ENCODE assay signal across 8 cellular contexts in the genomic region with DNA sequence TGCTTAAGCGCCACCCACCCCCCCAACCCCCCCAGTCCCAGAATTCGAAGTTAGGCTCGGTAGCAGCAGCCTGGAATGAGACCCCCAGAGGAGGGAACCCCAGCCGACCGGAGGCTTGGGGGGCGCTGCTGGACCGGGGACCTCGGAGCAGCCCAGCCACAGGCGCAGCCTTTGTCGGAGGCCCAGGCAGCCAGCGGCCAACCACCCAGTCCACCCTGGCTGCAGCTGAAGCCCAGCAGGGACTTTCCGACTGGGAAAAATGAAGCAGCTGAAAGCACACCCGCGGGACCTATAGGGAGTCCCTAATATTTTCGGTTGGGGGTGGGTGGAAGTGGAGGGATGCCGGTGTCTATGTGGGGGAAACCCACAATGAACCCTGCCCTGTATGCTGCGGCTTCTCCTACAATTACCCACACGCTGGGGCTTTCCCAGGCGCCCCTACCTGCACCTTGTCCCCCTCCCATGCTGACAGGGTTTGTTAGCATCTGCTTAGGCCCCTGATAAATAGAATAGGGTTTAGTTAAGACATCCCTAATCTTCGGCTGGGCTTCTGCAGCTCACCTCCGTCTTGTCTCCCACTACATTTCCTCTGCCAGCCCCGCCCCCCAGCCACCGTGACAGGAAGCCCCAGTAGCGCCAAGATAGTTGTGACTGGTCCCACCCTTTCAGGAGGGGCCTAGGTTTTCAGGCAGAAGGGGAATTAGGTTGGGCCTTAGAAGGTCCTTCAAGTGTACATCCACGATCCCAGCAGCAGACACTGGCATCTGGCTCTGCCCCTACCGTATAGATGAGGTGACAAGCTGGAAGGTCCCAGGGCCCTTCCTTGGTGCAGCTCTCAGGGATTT. TPM values are rescaled to one million over a fixed set of nuclear protein-coding genes. Genes with fewer than 3 reads are reported as not detected.
DNase-seq lines count a peak whose midpoint lies in the region; ATAC-seq and TF ChIP-seq lines count a peak whose summit lies in the region.

No MANE protein-coding gene starts in this region.

- peak overlapping the region; percentile 52 to 88 (median 63) for H3K4me3 ChIP-seq in esophagus squamous epithelium

- peak in 1 of 4 donors; percentile 13 for TF ChIP-seq POLR2A in esophagus squamous epithelium (IDR thresholded peaks at IDR 0.05)

- peak; percentile 79 for DNase-seq in COLO668 (lab: John Stamatoyannopoulos, UW; ENCODE audit: unreplicated experiment)
- DNase-seq in NOMO-1 treated with dmso at 0.1 percent for 144 hours (lab: John Stamatoyannopoulos, UW; ENCODE audit: unreplicated experiment) = peak; percentile 70
- DNase-seq in activated T-cell treated with anti-CD3 and anti-CD28 coated beads, Interleukin-2, amount 50 U/mL, for 24 hours = peak; percentile 83
- peak; percentile 23 for DNase-seq in esophagus squamous epithelium (lab: John Stamatoyannopoulos, UW)
- DNase-seq in natural killer cell = peak; percentile 75

- peaks cover 69% of the 10 kb centered on the region for H3K4me1 Mint-ChIP-seq in activated T-cell treated with anti-CD3 and anti-CD28 coated beads, Interleukin-2, amount 50 U/mL, for 24 hours (ENCODE audit: low read depth)
- H3K4me1 Mint-ChIP-seq in natural killer cell = peaks cover 52 to 69% of the 10 kb centered on the region in 2 donors
- peaks cover 77% of the 10 kb centered on the region for H3K4me1 Mint-ChIP-seq in stimulated activated naive CD8-positive, alpha-beta T cell treated with anti-CD3 and anti-CD28 coated beads, Interleukin-15, Interleukin-2, amounts not matched to agents 100 ng/mL and 50 ng/mL, for 24 hours (ENCODE audit: low read depth)

- peak overlapping the region; percentile 79 for H3K27ac Mint-ChIP-seq in activated T-cell treated with anti-CD3 and anti-CD28 coated beads, Interleukin-2, amount 50 U/mL, for 24 hours
- peak overlapping the region; percentile 93 to 98 for H3K27ac Mint-ChIP-seq in natural killer cell
- H3K27ac Mint-ChIP-seq in stimulated activated naive CD8-positive, alpha-beta T cell treated with anti-CD3 and anti-CD28 coated beads, Interleukin-15, Interleukin-2, amounts not matched to agents 100 ng/mL and 50 ng/mL, for 24 hours = peak overlapping the region; percentile 87

- peaks cover 2 to 23% (median 9%) of the 10 kb centered on the region in 3 donors for H3K36me3 ChIP-seq in esophagus squamous epithelium

- H3K27me3 Mint-ChIP-seq in activated T-cell treated with anti-CD3 and anti-CD28 coated beads, Interleukin-2, amount 50 U/mL, for 24 hours = no peaks in the 10 kb centered on the region
- H3K27me3 Mint-ChIP-seq in natural killer cell (ENCODE audit: low read depth in 2 of 2) = no peaks in the 10 kb centered on the region
- H3K27me3 Mint-ChIP-seq in stimulated activated naive CD8-positive, alpha-beta T cell treated with anti-CD3 and anti-CD28 coated beads, Interleukin-15, Interleukin-2, amounts not matched to agents 100 ng/mL and 50 ng/mL, for 24 hours = no peaks in the 10 kb centered on the region

- H3K9me3 ChIP-seq in esophagus squamous epithelium = no peaks in the 10 kb centered on the region

- intact Hi-C loops in esophagus squamous epithelium (cut with DNase I) (no loop called here), natural killer cell (cut with micrococcal nuclease) (loop anchor here (1.0 to 5.0 kb wide), 4 partner anchors 21 to 211 kb away; a partner anchor contains a TSS)

- peak overlapping the region; percentile 74 to 91 (median 85) for H3K27ac ChIP-seq in esophagus squamous epithelium

- ATAC-seq in GM21786 (IDR thresholded peaks at IDR 0.05; ENCODE audit: unreplicated experiment) = peak; percentile 43
- ATAC-seq in natural killer cell = peak; percentile 56 to 74 (median 70)
- no peak for ATAC-seq in HG03521 (IDR thresholded peaks at IDR 0.05; ENCODE audit: unreplicated experiment)

- H3K36me3 Mint-ChIP-seq in activated T-cell treated with anti-CD3 and anti-CD28 coated beads, Interleukin-2, amount 50 U/mL, for 24 hours (ENCODE audit: low read depth) = peaks cover 45% of the 10 kb centered on the region
- H3K36me3 Mint-ChIP-seq in natural killer cell = no peaks in the 10 kb centered on the region
- peaks cover 20% of the 10 kb centered on the region for H3K36me3 Mint-ChIP-seq in stimulated activated naive CD8-positive, alpha-beta T cell treated with anti-CD3 and anti-CD28 coated beads, Interleukin-15, Interleukin-2, amounts not matched to agents 100 ng/mL and 50 ng/mL, for 24 hours (ENCODE audit: low read depth)

- peaks cover 13 to 53% (median 33%) of the 10 kb centered on the region in 3 donors for H3K4me1 ChIP-seq in esophagus squamous epithelium

- H3K27me3 ChIP-seq in esophagus squamous epithelium = no peaks in the 10 kb centered on the region

- WGBS in esophagus squamous epithelium, 2 donors = 0 to 7% methylated on average over 9 to 10 of the region's 26 CpGs

- peak overlapping the region; percentile 80 for H3K4me3 Mint-ChIP-seq in activated T-cell treated with anti-CD3 and anti-CD28 coated beads, Interleukin-2, amount 50 U/mL, for 24 hours
- H3K4me3 Mint-ChIP-seq in natural killer cell = peak overlapping the region; percentile 95
- peak overlapping the region; percentile 75 for H3K4me3 Mint-ChIP-seq in stimulated activated naive CD8-positive, alpha-beta T cell treated with anti-CD3 and anti-CD28 coated beads, Interleukin-15, Interleukin-2, amounts not matched to agents 100 ng/mL and 50 ng/mL, for 24 hours

- TF ChIP-seq CTCF in esophagus squamous epithelium (IDR thresholded peaks at IDR 0.05) (no peak), natural killer cell (IDR thresholded peaks at IDR 0.05) (no peak)

- H3K9me3 Mint-ChIP-seq in activated T-cell treated with anti-CD3 and anti-CD28 coated beads, Interleukin-2, amount 50 U/mL, for 24 hours = no peaks in the 10 kb centered on the region
- H3K9me3 Mint-ChIP-seq in natural killer cell = no peaks in the 10 kb centered on the region
- no peaks in the 10 kb centered on the region for H3K9me3 Mint-ChIP-seq in stimulated activated naive CD8-positive, alpha-beta T cell treated with anti-CD3 and anti-CD28 coated beads, Interleukin-15, Interleukin-2, amounts not matched to agents 100 ng/mL and 50 ng/mL, for 24 hours

RNA-seq across cellular contexts. Expression of a gene that starts 0.8 kb away (rescaled TPM):
- total RNA-seq in esophagus squamous epithelium (1 to 10 TPM in 3 of 4 donors, under 1 TPM in 1; 0.88 to 2.9 (median 1.6) TPM), natural killer cell (10 to 100 TPM; 19.3 to 30.6 (median 19.8) TPM)

RNA-seq across cellular contexts. Expression of a gene that starts 4.2 kb away (rescaled TPM):
- 1 to 10 TPM in 2 of 4 donors, under 1 TPM in 2; 0.66 to 2.0 (median 1.1) TPM for total RNA-seq in esophagus squamous epithelium
- total RNA-seq in natural killer cell = 1 to 10 TPM; 1.8 to 3.5 (median 3.3) TPM

RNA-seq across cellular contexts. Expression of a gene that starts 7.7 kb away (rescaled TPM):
- total RNA-seq in esophagus squamous epithelium = not detected
- not detected for total RNA-seq in natural killer cell

RNA-seq across cellular contexts. Expression of a gene that starts 20.9 kb away (rescaled TPM):
- total RNA-seq in esophagus squamous epithelium (10 to 100 TPM in 2 of 4 donors, 1 to 10 TPM in 2; 6.4 to 11.1 (median 9.4) TPM), natural killer cell (10 to 100 TPM; 22.2 to 27.1 (median 24.7) TPM)

RNA-seq across cellular contexts. Expression of a gene that starts 21.0 kb away (rescaled TPM):
- total RNA-seq in esophagus squamous epithelium (100 to 1,000 TPM; 143 to 220 (median 202) TPM), natural killer cell (100 to 1,000 TPM; 107 to 126 (median 110) TPM)

Comparison
In these comparisons a context has a peak if more than half of its experiments do, and no peak if none do; other contexts are left out.
1. DNase-seq: peak in every context shown above with its lines; median percentile 83 in activated T-cell treated with anti-CD3 and anti-CD28 coated beads, Interleukin-2, amount 50 U/mL, for 24 hours; 79 in COLO668; 75 in natural killer cell; 70 in NOMO-1 treated with dmso at 0.1 percent for 144 hours; 23 in esophagus squamous epithelium.
2. RNA of a gene that starts 0.8 kb away (total RNA-seq): 19.3 to 30.6 TPM in natural killer cell; 0.88 to 2.9 TPM in esophagus squamous epithelium; every median in the first group is over 4 times any median in the second.
3. Peak in every context shown above with its lines, with median percentiles within 50 percentile points of each other: H3K27ac Mint-ChIP-seq and H3K4me3 Mint-ChIP-seq.